In genomic region chr5:72356361-72356760, GRCh38 we compare ENCODE assay signal across 2 cellular contexts.
TF ChIP-seq lines count a peak whose summit lies in the region.

No MANE protein-coding gene starts in this region.

TF ChIP-seq in HepG2, 621 proteins besides CTCF, POLR2A, EP300 and RAD21:
- TF ChIP-seq MXD1 (CRISPR knock-in tag; IDR thresholded peaks at IDR 0.05) = no peak
- peak in 1 of 2 experiments; percentile 66; a peak in 2 of 4 replicates for TF ChIP-seq MAFK (conservative IDR thresholded peaks at IDR 0.05 in 1 of 2, IDR thresholded peaks at IDR 0.05 in 1 of 2; ENCODE audit: low read length in 2 of 2)
- peak; percentile 25; the same call in 1 of the 2 replicates for TF ChIP-seq MAFF (IDR thresholded peaks at IDR 0.05; ENCODE audit: low read depth, low read length)

TF ChIP-seq in K562, 482 proteins besides CTCF, POLR2A, EP300 and RAD21:
- peak; percentile 35; the same call in 1 of the 2 replicates for TF ChIP-seq ZNF316 (IDR thresholded peaks at IDR 0.05)
- no peak for TF ChIP-seq PRMT5 (CRISPR knock-in tag; IDR thresholded peaks at IDR 0.05)
